8 cellular contexts compared by ENCODE assay signal in the genomic region with DNA sequence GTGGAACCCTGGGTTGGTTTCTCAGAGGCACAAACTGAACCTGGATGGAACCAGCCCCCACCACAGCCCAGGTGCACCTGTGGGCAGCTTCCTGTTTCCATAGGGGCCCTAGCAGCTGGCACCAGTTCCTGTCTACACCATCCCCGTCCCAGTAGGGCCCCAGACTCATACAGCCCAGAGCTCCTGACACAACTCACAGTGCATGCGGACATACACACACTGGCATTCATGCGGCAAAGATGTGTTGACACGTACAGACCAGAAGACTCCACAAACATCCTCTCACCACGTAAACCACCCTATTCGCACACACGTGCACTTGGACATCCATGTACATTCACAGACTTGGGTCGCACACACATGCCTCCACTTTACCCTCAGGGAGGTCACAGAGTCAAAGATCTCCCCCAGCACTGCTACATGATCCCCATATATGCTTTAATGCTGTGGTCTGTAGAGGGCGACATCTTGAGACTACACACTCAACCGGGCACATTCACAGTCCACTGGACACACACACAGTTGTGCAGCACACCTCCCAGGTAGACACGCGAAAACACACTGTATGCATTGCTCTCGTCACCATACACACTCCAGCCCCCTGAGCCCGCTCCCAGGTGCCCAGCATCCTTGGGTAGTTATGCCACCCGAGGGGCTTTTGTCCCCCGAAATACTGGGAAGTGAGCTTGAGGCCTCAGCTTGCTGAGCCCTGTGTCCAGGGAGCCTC. TPM values are rescaled to one million over a fixed set of nuclear protein-coding genes. Genes with fewer than 3 reads are reported as not detected.
DNase-seq lines count a peak whose midpoint lies in the region; ATAC-seq and TF ChIP-seq lines count a peak whose summit lies in the region.

No MANE protein-coding gene starts in this region.

- no peaks in the 10 kb centered on the region for H3K36me3 ChIP-seq in breast epithelium
- H3K36me3 ChIP-seq in mucosa of descending colon (ENCODE audit: low read depth), result no peaks in the 10 kb centered on the region

- DNase-seq in stimulated activated CD4-positive, alpha-beta T cell treated with anti-CD3 and anti-CD28 coated beads, Interleukin-15, amount 100 ng/mL, for 24 hours, result peak; percentile 40
- DNase-seq in stimulated activated CD4-positive, alpha-beta T cell treated with anti-CD3 and anti-CD28 coated beads, Interleukin-4, amount 100 ng/mL, for 24 hours, result no peak
- DNase-seq in NCI-H2081 (lab: John Stamatoyannopoulos, UW) (peak; percentile 49 to 85), breast epithelium (ENCODE audit: low spot score in 2 of 2) (no peak), mucosa of descending colon (peak in 1 of 3 donors; percentile 80), NCI-H2227 treated with DMSO at 0.1 percent for 48 hours (lab: John Stamatoyannopoulos, UW) (no peak), DMS153 (lab: John Stamatoyannopoulos, UW) (no peak)

- H3K9me3 ChIP-seq in breast epithelium (no peaks in the 10 kb centered on the region), mucosa of descending colon (no peaks in the 10 kb centered on the region)

- peak; percentile 38 for ATAC-seq in HG02623 (IDR thresholded peaks at IDR 0.05; ENCODE audit: unreplicated experiment)
- peak; percentile 50 for ATAC-seq in mucosa of descending colon

- TF ChIP-seq POLR2A in breast epithelium (IDR thresholded peaks at IDR 0.05), result no peak

- peak overlapping the region; percentile 97 for H3K27ac ChIP-seq in breast epithelium

- peaks cover 32 to 53% of the 10 kb centered on the region in 2 donors for H3K4me1 ChIP-seq in breast epithelium
- peaks cover 12% of the 10 kb centered on the region for H3K4me1 ChIP-seq in mucosa of descending colon (ENCODE audit: low read depth)

- no peak for TF ChIP-seq CTCF in breast epithelium (IDR thresholded peaks at IDR 0.05)
- TF ChIP-seq CTCF in mucosa of descending colon (IDR thresholded peaks at IDR 0.05), result no peak

- peak overlapping the region in 1 of 3 donors; percentile 71 for H3K4me3 ChIP-seq in breast epithelium
- no peak overlapping the region for H3K4me3 ChIP-seq in mucosa of descending colon

- intact Hi-C loops in breast epithelium (cut with DNase I; ENCODE audit: low total_unique reads), result no loop called here
- intact Hi-C loops in mucosa of descending colon (cut with DNase I, micrococcal nuclease), result no loop called here

- no peaks in the 10 kb centered on the region for H3K27me3 ChIP-seq in breast epithelium

RNA-seq across cellular contexts. Expression of a gene that starts 22.4 kb away (rescaled TPM):
- total RNA-seq in breast epithelium (10 to 100 TPM; 33.9 to 66.9 (median 38.3) TPM), mucosa of descending colon (10 to 100 TPM; 28.1 to 31.0 (median 28.3) TPM)

Comparison
In these comparisons a context has a peak if more than half of its experiments do, and no peak if none do; other contexts are left out.
1. DNase-seq: peak in stimulated activated CD4-positive, alpha-beta T cell treated with anti-CD3 and anti-CD28 coated beads, Interleukin-15, amount 100 ng/mL, for 24 hours (single experiment) and NCI-H2081 (2 of 2); none in stimulated activated CD4-positive, alpha-beta T cell treated with anti-CD3 and anti-CD28 coated beads, Interleukin-4, amount 100 ng/mL, for 24 hours (single experiment), breast epithelium (0 of 2), NCI-H2227 treated with DMSO at 0.1 percent for 48 hours (single experiment) and DMS153 (single experiment).